In genomic region chr11:92794783-92795182, GRCh38 we compare ENCODE assay signal across 8 cellular contexts.
"Had no signal": no experiment of that assay in that cellular context is flagged by ENCODE, and none has a peak within 500 bp of the region (broad histone marks: within the 10 kb centered on the region; RNA-seq: fewer than 3 reads in every experiment).

No MANE protein-coding gene starts in this region.

- DNase-seq: GM23248, H7, HFFc6, IMR-90, KG1 had no signal

- ATAC-seq: HCT116, K562 had no signal

- H3K4me3 Mint-ChIP-seq: HFFc6 had no signal

- H3K9ac ChIP-seq: GM23248 had no signal

- H3K4me3 ChIP-seq: GM23248, HAP-1, K562 had no signal

- H3K9me3 ChIP-seq: HAP-1 had no signal

- H3K27ac ChIP-seq: GM23248 had no signal

- H2AFZ ChIP-seq: GM23248 had no signal

- H3K4me1 ChIP-seq: HAP-1 had no signal

- H3K36me3 ChIP-seq: HAP-1 had no signal

- H3K27ac Mint-ChIP-seq: HFFc6 had no signal
